ENCODE assay signal across 12 cellular contexts in genomic region chr21:31366825-31367224, GRCh38. TPM values are rescaled to one million over a fixed set of nuclear protein-coding genes. Genes with fewer than 3 reads are reported as not detected.
A peak's percentile ranks its signal among the peaks of the same experiment; 100 is the strongest.
DNase-seq lines count a peak whose midpoint lies in the region; ATAC-seq and TF ChIP-seq lines count a peak whose summit lies in the region.
"Had no signal": no experiment of that assay in that cellular context is flagged by ENCODE, and none has a peak within 500 bp of the region (broad histone marks: within the 10 kb centered on the region; RNA-seq: fewer than 3 reads in every experiment).

No MANE protein-coding gene starts in this region.

- TF ChIP-seq CTCF in HEK293 (tag by site-specific recombination; IDR thresholded peaks at IDR 0.05) (no peak), retinal pigment epithelial cell (conservative IDR thresholded peaks at IDR 0.05; ENCODE audit: low read depth, low read length) (no peak)

- CTCF ChIA-PET in HEK293 (lab: Yijun Ruan, JAX), result no interaction called here
- CTCF ChIA-PET in activated CD4-positive, alpha-beta memory T cell treated with anti-CD3 and anti-CD28 coated beads, Interleukin-2, amount 10 ng/mL, durations not matched to agents 7 days and 5 days (lab: Charles Lee), result no interaction called here

- peaks cover 7% of the 10 kb centered on the region for H3K36me3 Mint-ChIP-seq in activated CD4-positive, alpha-beta memory T cell treated with anti-CD3 and anti-CD28 coated beads, Interleukin-2, amount 10 ng/mL, durations not matched to agents 7 days and 5 days (ENCODE audit: low read depth)

- no peaks in the 10 kb centered on the region for H3K36me3 ChIP-seq in HEK293 (ENCODE audit: control insufficient read depth in 2 of 2, insufficient read depth in 1 of 2, low read length in 2 of 2)

- H3K4me3 ChIP-seq in HEK293 (ENCODE audit: low read depth, low read length) (no peak overlapping the region), retinal pigment epithelial cell (ENCODE audit: low read length) (no peak overlapping the region)
- H3K4me3 ChIP-seq: psoas muscle had no signal

- peaks cover 19% of the 10 kb centered on the region for H3K4me1 ChIP-seq in HEK293 (ENCODE audit: control insufficient read depth, insufficient read depth, low read length)
- H3K4me1 ChIP-seq: psoas muscle had no signal

- peaks cover 43% of the 10 kb centered on the region for H3K4me1 Mint-ChIP-seq in activated CD4-positive, alpha-beta memory T cell treated with anti-CD3 and anti-CD28 coated beads, Interleukin-2, amount 10 ng/mL, durations not matched to agents 7 days and 5 days

- ATAC-seq in esophagus mucosa, result peak; percentile 95
- no peak for ATAC-seq in GM19395 (IDR thresholded peaks at IDR 0.05; ENCODE audit: unreplicated experiment)
- no peak for ATAC-seq in GM21723 (IDR thresholded peaks at IDR 0.05; ENCODE audit: unreplicated experiment)
- ATAC-seq: left ventricle myocardium superior, psoas muscle had no signal

- no peaks in the 10 kb centered on the region for H3K9me3 ChIP-seq in HEK293 (ENCODE audit: control insufficient read depth, insufficient read depth, low read depth, low read length)
- H3K9me3 ChIP-seq: psoas muscle had no signal

- peaks cover 2% of the 10 kb centered on the region for H3K9me3 Mint-ChIP-seq in activated CD4-positive, alpha-beta memory T cell treated with anti-CD3 and anti-CD28 coated beads, Interleukin-2, amount 10 ng/mL, durations not matched to agents 7 days and 5 days

- no peaks in the 10 kb centered on the region for H3K27me3 Mint-ChIP-seq in activated CD4-positive, alpha-beta memory T cell treated with anti-CD3 and anti-CD28 coated beads, Interleukin-2, amount 10 ng/mL, durations not matched to agents 7 days and 5 days
- H3K27me3 Mint-ChIP-seq: activated naive CD8-positive, alpha-beta T cell had no signal

- H3K27ac ChIP-seq in HEK293 (ENCODE audit: extremely low read depth, low read depth, low read length), result no peak overlapping the region
- H3K27ac ChIP-seq: psoas muscle had no signal

- H3K4me3 Mint-ChIP-seq in activated CD4-positive, alpha-beta memory T cell treated with anti-CD3 and anti-CD28 coated beads, Interleukin-2, amount 10 ng/mL, durations not matched to agents 7 days and 5 days, result no peak overlapping the region
- H3K4me3 Mint-ChIP-seq: activated naive CD8-positive, alpha-beta T cell had no signal

- POLR2A ChIA-PET in HEK293 (lab: Yijun Ruan, JAX), result interaction anchor here (0.7 to 1.0 kb wide), 2 partner anchors 190 to 192 kb away, joined by 3 to 4 read pairs; no protein-coding TSS in a partner anchor
- POLR2A ChIA-PET in activated CD4-positive, alpha-beta memory T cell treated with anti-CD3 and anti-CD28 coated beads, Interleukin-2, amount 10 ng/mL, durations not matched to agents 7 days and 5 days (lab: Charles Lee), result no interaction called here

- DNase-seq in RKO (ENCODE audit: low spot score) (peak; percentile 69), retinal pigment epithelial cell (ENCODE audit: low read depth) (peak; percentile 95), NCI-H748 (lab: John Stamatoyannopoulos, UW; ENCODE audit: unreplicated experiment) (no peak)
- no peak for DNase-seq in activated CD4-positive, alpha-beta memory T cell treated with anti-CD3 and anti-CD28 coated beads, Interleukin-2, amount 10 ng/mL, durations not matched to agents 7 days and 5 days
- DNase-seq: DND-41, left ventricle myocardium superior, psoas muscle had no signal

- no peak overlapping the region for H3K27ac Mint-ChIP-seq in activated CD4-positive, alpha-beta memory T cell treated with anti-CD3 and anti-CD28 coated beads, Interleukin-2, amount 10 ng/mL, durations not matched to agents 7 days and 5 days
- H3K27ac Mint-ChIP-seq: activated naive CD8-positive, alpha-beta T cell had no signal

TF ChIP-seq in HEK293, 187 proteins besides CTCF, POLR2A, EP300 and RAD21 (continues in another document):
- TF ChIP-seq ZNF184 (tag by site-specific recombination; IDR thresholded peaks at IDR 0.05), result peak; percentile 84
- TF ChIP-seq KLF8 (tag by site-specific recombination; IDR thresholded peaks at IDR 0.05), result peak; percentile 53; the same call in 1 of the 2 replicates
- peak; percentile 71 for TF ChIP-seq SP7 (tag by site-specific recombination; IDR thresholded peaks at IDR 0.05)
- TF ChIP-seq ZNF221 (tag by site-specific recombination; IDR thresholded peaks at IDR 0.05; ENCODE audit: borderline replicate concordance), result no peak
- no peak for TF ChIP-seq YY1 (tag by site-specific recombination; IDR thresholded peaks at IDR 0.05)
- TF ChIP-seq KLF9 (tag by site-specific recombination; IDR thresholded peaks at IDR 0.05; ENCODE audit: low read depth), result peak; percentile 49; the same call in 1 of the 2 replicates
- TF ChIP-seq ZNF660 (tag by site-specific recombination; IDR thresholded peaks at IDR 0.05), result peak; percentile 30
- TF ChIP-seq ZNF488 (tag by site-specific recombination; IDR thresholded peaks at IDR 0.05), result no peak
- TF ChIP-seq ZNF324 (tag by site-specific recombination; IDR thresholded peaks at IDR 0.05), result no peak
- no peak for TF ChIP-seq ZSCAN23 (tag by site-specific recombination; IDR thresholded peaks at IDR 0.05)
- TF ChIP-seq OSR2 (tag by site-specific recombination; IDR thresholded peaks at IDR 0.05), result peak; percentile 47; the same call in 1 of the 2 replicates
- no peak for TF ChIP-seq WT1 (tag by site-specific recombination; IDR thresholded peaks at IDR 0.05)
- TF ChIP-seq ZNF24 (tag by site-specific recombination; IDR thresholded peaks at IDR 0.05), result 0 out of 2 replicates have a peak, but pooled peaks have one; percentile 20
- TF ChIP-seq ZNF394 (tag by site-specific recombination; IDR thresholded peaks at IDR 0.05; ENCODE audit: borderline replicate concordance), result peak; percentile 40; the same call in 1 of the 2 replicates
- peak; percentile 79 for TF ChIP-seq ZNF366 (tag by site-specific recombination; conservative IDR thresholded peaks at IDR 0.05)
- no peak for TF ChIP-seq ZNF280D (tag by site-specific recombination; IDR thresholded peaks at IDR 0.05)
- no peak; the same call in 1 of the 2 replicates for TF ChIP-seq GFI1B (tag by site-specific recombination; IDR thresholded peaks at IDR 0.05)
- TF ChIP-seq KLF10 (tag by site-specific recombination; IDR thresholded peaks at IDR 0.05), result peak; percentile 67
- peak; percentile 32; the same call in 1 of the 2 replicates for TF ChIP-seq ZBTB20 (tag by site-specific recombination; IDR thresholded peaks at IDR 0.05)
- TF ChIP-seq BCL11B (tag by site-specific recombination; IDR thresholded peaks at IDR 0.05; ENCODE audit: low read depth), result 0 out of 2 replicates have a peak, but pooled peaks have one; percentile 32
- peak; percentile 42; the same call in 1 of the 2 replicates for TF ChIP-seq INSM2 (tag by site-specific recombination; IDR thresholded peaks at IDR 0.05)

RNA-seq across cellular contexts. Expression of gene TIAM1, which starts 22.8 kb away (rescaled TPM):
- 96.7 TPM for total RNA-seq in esophagus mucosa
- 10 to 100 TPM; 57.6 to 60.6 TPM for total RNA-seq in activated CD4-positive, alpha-beta memory T cell treated with anti-CD3 and anti-CD28 coated beads, Interleukin-2, amount 10 ng/mL, durations not matched to agents 7 days and 5 days

Comparison
In these comparisons a context has a peak if more than half of its experiments do, and no peak if none do; other contexts are left out.
1. DNase-seq: peak in RKO (single experiment) and retinal pigment epithelial cell (single experiment); none in activated CD4-positive, alpha-beta memory T cell treated with anti-CD3 and anti-CD28 coated beads, Interleukin-2, amount 10 ng/mL, durations not matched to agents 7 days and 5 days (single experiment) and NCI-H748 (single experiment).